Comparison of ENCODE assay signal across 8 cellular contexts in the genomic region with DNA sequence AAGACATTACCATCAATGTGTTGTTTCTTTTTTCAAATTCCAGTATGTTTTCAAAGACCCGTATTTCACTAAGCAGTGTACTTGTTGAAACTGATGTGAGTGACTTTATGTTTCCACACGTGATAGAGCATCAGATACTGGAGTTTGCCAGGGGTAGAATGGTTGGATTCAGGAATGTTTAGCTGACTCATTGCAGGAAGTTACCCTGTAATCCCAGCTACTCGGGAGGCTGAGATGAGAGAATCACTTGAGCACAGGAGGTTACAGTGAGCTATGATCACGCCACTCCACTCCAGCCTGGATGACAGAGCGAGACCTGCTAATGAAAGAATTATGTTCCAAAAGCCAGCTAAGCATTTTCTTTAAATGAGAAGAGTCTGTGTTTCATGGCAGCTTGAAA.
DNase-seq lines count a peak whose midpoint lies in the region; ATAC-seq and TF ChIP-seq lines count a peak whose summit lies in the region.
"Not testable (repeated sequence)": the region's sequence is repeated elsewhere in the genome, so short reads cannot be mapped to it uniquely, and the experiment has no call there.

No MANE protein-coding gene starts in this region.

- H3K9me2 ChIP-seq in GM23338 (ENCODE audit: insufficient read depth), result not testable (repeated sequence)

- H3K4me3 ChIP-seq in AG09309 (ENCODE audit: control insufficient read depth, low read depth, low read length); GM23338; MG63; fibroblast of mammary gland (ENCODE audit: control insufficient read depth, low read depth, low read length): not testable (repeated sequence)

- H3K27ac Mint-ChIP-seq in GM23338, result peak overlapping the region; percentile 63; the same call in 1 of the 2 replicates

- H3K9me3 Mint-ChIP-seq in GM23338, result not testable (repeated sequence)

- not testable (repeated sequence) for H3K4me1 ChIP-seq in GM23338 (ENCODE audit: insufficient read depth)

- not testable (repeated sequence) for H3K27me3 Mint-ChIP-seq in GM23338 (ENCODE audit: insufficient read depth, low read depth, poor library complexity)

- H3K9me3 ChIP-seq in MG63, result not testable (repeated sequence)

- H3K4me3 Mint-ChIP-seq in GM23338, result not testable (repeated sequence)

- H3F3A ChIP-seq in GM23338 (replicated peaks; ENCODE audit: low read depth), result not testable (repeated sequence)

- DNase-seq in AG09309 (ENCODE audit: low read depth), result peak; percentile 27
- DNase-seq in DMS53 treated with DMSO at 0.1 percent for 48 hours (lab: John Stamatoyannopoulos, UW; ENCODE audit: unreplicated experiment), result peak; percentile 35
- DNase-seq in GM23338 (ENCODE audit: low spot score), result not testable (repeated sequence)
- DNase-seq in MG63, result peak; percentile 2
- peak; percentile 6 for DNase-seq in amniotic epithelial cell (ENCODE audit: low read depth)
- peak; percentile 54 for DNase-seq in fibroblast of mammary gland (ENCODE audit: low read depth)
- DNase-seq in glomerular visceral epithelial cell (ENCODE audit: extremely low spot score), result peak; percentile 25
- peak; percentile 36 for DNase-seq in renal cortical epithelial cell (ENCODE audit: low read depth)

- TF ChIP-seq CTCF in AG09309 (IDR thresholded peaks at IDR 0.05; ENCODE audit: control insufficient read depth, insufficient read depth, low read depth, low read length, missing control alignments); GM23338 (conservative IDR thresholded peaks at IDR 0.05; ENCODE audit: low read depth in 2 of 2); fibroblast of mammary gland (conservative IDR thresholded peaks at IDR 0.05; ENCODE audit: control insufficient read depth, insufficient read depth, low read depth, low read length): not testable (repeated sequence)

- not testable (repeated sequence) for H3K36me3 ChIP-seq in GM23338 (ENCODE audit: insufficient read depth); MG63

- not testable (repeated sequence) for H3K79me2 ChIP-seq in GM23338 (replicated peaks; ENCODE audit: insufficient read depth)

- not testable (repeated sequence) for H3K36me3 Mint-ChIP-seq in GM23338 (ENCODE audit: low read depth)

- H2AFZ ChIP-seq in GM23338, result not testable (repeated sequence)

- H3K4me1 Mint-ChIP-seq in GM23338, result peaks cover 12% of the 10 kb centered on the region; the same call in 2 of the 3 replicates

- H4K20me1 ChIP-seq in GM23338 (replicated peaks; ENCODE audit: insufficient read depth), result not testable (repeated sequence)

- not testable (repeated sequence) for ATAC-seq in GM23338

- not testable (repeated sequence) for H3K27ac ChIP-seq in GM23338 (ENCODE audit: low read depth)

- not testable (repeated sequence) for H3K4me2 ChIP-seq in GM23338

- not testable (repeated sequence) for H3K27me3 ChIP-seq in GM23338 (ENCODE audit: insufficient read depth); MG63
